In the genomic region with DNA sequence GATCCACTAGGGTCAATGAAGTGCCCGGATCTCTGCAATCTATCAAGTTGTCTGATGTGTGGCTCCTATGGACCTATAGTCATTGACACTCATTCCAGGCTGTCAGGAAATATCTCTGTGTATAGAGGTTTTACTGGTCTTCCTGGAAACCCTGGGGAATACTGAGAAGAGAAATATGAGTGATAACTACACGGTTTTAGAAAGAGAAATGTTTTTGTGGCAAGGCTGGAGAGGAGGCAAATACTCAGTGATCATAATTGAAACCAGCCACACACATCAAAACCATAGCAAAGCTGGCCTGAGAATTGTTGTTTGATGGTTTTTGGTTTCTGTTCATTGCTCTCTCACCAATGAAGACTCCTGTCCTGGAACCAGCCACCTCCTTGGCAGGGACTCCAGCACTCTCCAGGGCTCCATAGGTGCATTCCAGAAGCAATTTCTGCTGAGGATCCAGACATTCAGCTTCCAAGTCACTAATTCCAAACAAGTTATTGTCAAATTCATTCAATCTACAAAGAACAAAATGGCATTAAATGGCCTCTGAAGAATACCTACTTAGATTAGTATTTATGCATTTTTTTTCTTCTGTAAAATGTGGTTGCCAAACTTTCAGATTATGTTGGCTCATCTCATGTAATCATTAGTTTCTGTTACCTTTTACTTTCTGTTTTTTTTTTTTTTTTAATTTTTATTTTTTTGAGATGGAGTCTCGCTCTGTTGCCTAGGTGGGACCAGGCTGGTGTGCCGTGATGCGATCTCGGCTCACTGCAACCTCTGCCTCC, we compare ENCODE assay signal across 11 cellular contexts.
A peak's percentile ranks its signal among the peaks of the same experiment; 100 is the strongest.
DNase-seq lines count a peak whose midpoint lies in the region; ATAC-seq and TF ChIP-seq lines count a peak whose summit lies in the region.
"Had no signal": no experiment of that assay in that cellular context is flagged by ENCODE, and none has a peak within 500 bp of the region (broad histone marks: within the 10 kb centered on the region; RNA-seq: fewer than 3 reads in every experiment).

No MANE protein-coding gene starts in this region.

- intact Hi-C loops in activated CD4-positive, alpha-beta memory T cell treated with anti-CD3 and anti-CD28 coated beads for 36 hours (cut with micrococcal nuclease): loop anchor here (2.0 to 10.0 kb wide), 2 partner anchors 65 to 131 kb away; a partner anchor contains a TSS
- intact Hi-C loops in psoas muscle (cut with DNase I): no loop called here

- ATAC-seq in GM21529 (IDR thresholded peaks at IDR 0.05; ENCODE audit: unreplicated experiment): peak; percentile 88
- peak; percentile 82 for ATAC-seq in HG03280 (IDR thresholded peaks at IDR 0.05; ENCODE audit: unreplicated experiment)
- ATAC-seq in psoas muscle: no peak

- no peak overlapping the region for H3K4me3 Mint-ChIP-seq in activated CD4-positive, alpha-beta memory T cell treated with anti-CD3 and anti-CD28 coated beads for 36 hours
- no peak overlapping the region for H3K4me3 Mint-ChIP-seq in activated CD4-positive, alpha-beta memory T cell treated with anti-CD3 and anti-CD28 coated beads, Interleukin-2, amount 10 ng/mL, durations not matched to agents 7 days and 5 days
- H3K4me3 Mint-ChIP-seq: dendritic cell treated with granulocyte-macrophage colony-stimulating factor and Interleukin-4, amounts not matched to agents 40 ng/mL and 50 ng/mL, for 4 days had no signal

- no peak overlapping the region for H3K4me3 ChIP-seq in skeletal muscle cell (ENCODE audit: low read depth, low read length)
- H3K4me3 ChIP-seq in psoas muscle: no peak overlapping the region

- peak overlapping the region; percentile 34 for H3K27ac Mint-ChIP-seq in activated CD4-positive, alpha-beta memory T cell treated with anti-CD3 and anti-CD28 coated beads for 36 hours
- no peak overlapping the region for H3K27ac Mint-ChIP-seq in activated CD4-positive, alpha-beta memory T cell treated with anti-CD3 and anti-CD28 coated beads, Interleukin-2, amount 10 ng/mL, durations not matched to agents 7 days and 5 days
- H3K27ac Mint-ChIP-seq: dendritic cell treated with granulocyte-macrophage colony-stimulating factor and Interleukin-4, amounts not matched to agents 40 ng/mL and 50 ng/mL, for 4 days had no signal

- H3K27ac ChIP-seq in psoas muscle: no peak overlapping the region
- H3K27ac ChIP-seq: neutrophil, RWPE1 had no signal

- POLR2A ChIA-PET in activated CD4-positive, alpha-beta memory T cell treated with anti-CD3 and anti-CD28 coated beads for 36 hours (lab: Charles Lee): interaction anchor here (1.4 kb wide), 1 partner anchor 11 kb away, joined by 6 read pairs; no protein-coding TSS in a partner anchor
- POLR2A ChIA-PET in activated CD4-positive, alpha-beta memory T cell treated with anti-CD3 and anti-CD28 coated beads, Interleukin-2, amount 10 ng/mL, durations not matched to agents 7 days and 5 days (lab: Charles Lee): interaction anchor here (1.9 kb wide), 1 partner anchor 10 kb away, joined by 5 read pairs; no protein-coding TSS in a partner anchor

- no peak for TF ChIP-seq CTCF in psoas muscle (IDR thresholded peaks at IDR 0.05)

- CTCF ChIA-PET in activated CD4-positive, alpha-beta memory T cell treated with anti-CD3 and anti-CD28 coated beads for 36 hours (lab: Charles Lee): interaction anchor here (1.2 kb wide), 1 partner anchor 10 kb away, joined by 3 read pairs; no protein-coding TSS in a partner anchor
- CTCF ChIA-PET in activated CD4-positive, alpha-beta memory T cell treated with anti-CD3 and anti-CD28 coated beads, Interleukin-2, amount 10 ng/mL, durations not matched to agents 7 days and 5 days (lab: Charles Lee): interaction anchor here (1.3 kb wide), 1 partner anchor 10 kb away, joined by 6 read pairs; no protein-coding TSS in a partner anchor

- WGBS in psoas muscle, 3 donors: 83 to 89% (median 86%) methylated on average over 6 of the region's 6 CpGs

- peaks cover 21% of the 10 kb centered on the region for H3K4me1 Mint-ChIP-seq in activated CD4-positive, alpha-beta memory T cell treated with anti-CD3 and anti-CD28 coated beads for 36 hours (ENCODE audit: low read depth)
- H3K4me1 Mint-ChIP-seq in activated CD4-positive, alpha-beta memory T cell treated with anti-CD3 and anti-CD28 coated beads, Interleukin-2, amount 10 ng/mL, durations not matched to agents 7 days and 5 days: peaks cover 32% of the 10 kb centered on the region

- no peaks in the 10 kb centered on the region for H3K27me3 Mint-ChIP-seq in activated CD4-positive, alpha-beta memory T cell treated with anti-CD3 and anti-CD28 coated beads for 36 hours
- H3K27me3 Mint-ChIP-seq in activated CD4-positive, alpha-beta memory T cell treated with anti-CD3 and anti-CD28 coated beads, Interleukin-2, amount 10 ng/mL, durations not matched to agents 7 days and 5 days: no peaks in the 10 kb centered on the region
- H3K27me3 Mint-ChIP-seq: dendritic cell treated with granulocyte-macrophage colony-stimulating factor and Interleukin-4, amounts not matched to agents 40 ng/mL and 50 ng/mL, for 4 days had no signal

- H3K36me3 Mint-ChIP-seq in activated CD4-positive, alpha-beta memory T cell treated with anti-CD3 and anti-CD28 coated beads for 36 hours: peaks cover 10% of the 10 kb centered on the region
- peaks cover 10% of the 10 kb centered on the region for H3K36me3 Mint-ChIP-seq in activated CD4-positive, alpha-beta memory T cell treated with anti-CD3 and anti-CD28 coated beads, Interleukin-2, amount 10 ng/mL, durations not matched to agents 7 days and 5 days (ENCODE audit: low read depth)

- no peaks in the 10 kb centered on the region for H3K9me3 ChIP-seq in psoas muscle
- H3K9me3 ChIP-seq: neutrophil had no signal

- H3K4me1 ChIP-seq in psoas muscle: no peaks in the 10 kb centered on the region

- H3K27me3 ChIP-seq in psoas muscle (ENCODE audit: insufficient read depth in 3 of 3, low read length in 2 of 3): no peaks in the 10 kb centered on the region
- H3K27me3 ChIP-seq: neutrophil had no signal

- DNase-seq in activated CD4-positive, alpha-beta memory T cell treated with anti-CD3 and anti-CD28 coated beads for 36 hours: peak; percentile 26
- no peak for DNase-seq in activated CD4-positive, alpha-beta memory T cell treated with anti-CD3 and anti-CD28 coated beads, Interleukin-2, amount 10 ng/mL, durations not matched to agents 7 days and 5 days
- peak; percentile 3 for DNase-seq in skeletal muscle cell (ENCODE audit: low read depth)
- no peak for DNase-seq in psoas muscle
- DNase-seq in NCI-H1436 (lab: John Stamatoyannopoulos, UW): no peak
- DNase-seq in epidermal melanocyte (ENCODE audit: insufficient read length, low spot score): no peak

- H3K9me3 Mint-ChIP-seq in activated CD4-positive, alpha-beta memory T cell treated with anti-CD3 and anti-CD28 coated beads for 36 hours: peaks cover 3% of the 10 kb centered on the region
- peaks cover 3% of the 10 kb centered on the region for H3K9me3 Mint-ChIP-seq in activated CD4-positive, alpha-beta memory T cell treated with anti-CD3 and anti-CD28 coated beads, Interleukin-2, amount 10 ng/mL, durations not matched to agents 7 days and 5 days
- H3K9me3 Mint-ChIP-seq: dendritic cell treated with granulocyte-macrophage colony-stimulating factor and Interleukin-4, amounts not matched to agents 40 ng/mL and 50 ng/mL, for 4 days had no signal

- peaks cover 0 to 10% of the 10 kb centered on the region in 2 donors for H3K36me3 ChIP-seq in psoas muscle (ENCODE audit: insufficient read depth in 1 of 2, low read depth in 1 of 2)
- H3K36me3 ChIP-seq: neutrophil had no signal

Comparison
In these comparisons a context has a peak if more than half of its experiments do, and no peak if none do; other contexts are left out.
1. DNase-seq: peak in activated CD4-positive, alpha-beta memory T cell treated with anti-CD3 and anti-CD28 coated beads for 36 hours (single experiment) and skeletal muscle cell (single experiment); none in activated CD4-positive, alpha-beta memory T cell treated with anti-CD3 and anti-CD28 coated beads, Interleukin-2, amount 10 ng/mL, durations not matched to agents 7 days and 5 days (single experiment), psoas muscle (0 of 2), NCI-H1436 (single experiment) and epidermal melanocyte (single experiment).
2. ATAC-seq: peak in GM21529 (single experiment) and HG03280 (single experiment); none in psoas muscle (0 of 4).